Comparison of ENCODE assay signal across 1 cellular context in the genomic region with DNA sequence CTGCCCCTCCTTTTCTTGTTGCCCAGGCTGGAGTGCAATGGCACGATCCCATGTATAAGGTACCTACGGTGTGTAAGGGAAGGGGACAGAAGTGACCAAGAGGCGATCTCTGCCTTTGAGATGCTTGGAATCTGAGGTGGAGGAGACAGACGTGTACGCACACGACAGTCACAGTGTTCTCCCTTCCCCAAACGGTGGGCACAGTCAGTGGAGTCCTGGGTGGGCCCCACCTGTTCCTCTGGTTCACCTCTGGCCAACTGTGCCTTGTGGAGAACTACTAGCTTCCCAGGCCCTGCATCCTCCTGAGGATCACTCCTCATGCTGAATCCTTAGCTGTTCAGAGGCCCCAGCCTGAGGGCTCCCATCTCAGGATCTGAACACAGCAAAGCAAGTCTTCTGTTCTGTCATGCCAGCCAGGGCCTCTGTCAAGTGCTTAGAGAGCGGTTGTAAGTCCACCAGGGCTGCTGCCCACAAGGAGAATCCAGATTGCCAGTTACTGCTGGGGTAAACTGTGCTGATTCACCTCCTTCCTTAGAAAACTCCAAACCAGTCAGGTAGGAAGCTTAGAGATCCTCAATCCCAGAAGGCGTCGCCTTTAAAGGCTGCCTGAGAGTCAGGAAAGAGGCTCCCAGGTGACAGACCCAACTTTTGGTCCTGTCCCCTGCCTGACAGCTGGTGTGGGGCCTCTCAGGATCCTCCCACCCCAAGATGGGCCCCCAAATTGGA.
TF ChIP-seq lines count a peak whose summit lies in the region.

No MANE protein-coding gene starts in this region.

TF ChIP-seq in H1, 55 proteins besides CTCF, POLR2A, EP300 and RAD21:
- TF ChIP-seq NANOG (IDR thresholded peaks at IDR 0.05; ENCODE audit: insufficient read depth, low read depth, low read length, poor library complexity, severe bottlenecking) (no peak), KDM5A (IDR thresholded peaks at IDR 0.05; ENCODE audit: low read length) (no peak), CBX8 (IDR thresholded peaks at IDR 0.05; ENCODE audit: borderline replicate concordance, low read depth, low read length) (no peak), ZNF274 (IDR thresholded peaks at IDR 0.05; ENCODE audit: borderline replicate concordance, extremely low read depth, low read length) (no peak), PHF8 (conservative IDR thresholded peaks at IDR 0.05; ENCODE audit: low read depth, low read length) (no peak), EGR1 (IDR thresholded peaks at IDR 0.05; ENCODE audit: borderline replicate concordance, low read depth, low read length) (no peak), SIN3A (conservative IDR thresholded peaks at IDR 0.05 in 1 of 2, IDR thresholded peaks at IDR 0.05 in 1 of 2; ENCODE audit: low read depth in 1 of 2, low read length in 2 of 2) (no peak), SIX5 (IDR thresholded peaks at IDR 0.05; ENCODE audit: low read depth, low read length) (no peak), YY1 (IDR thresholded peaks at IDR 0.05; ENCODE audit: low read depth, low read length) (no peak), CHD1 (IDR thresholded peaks at IDR 0.05; ENCODE audit: low read depth, low read length) (no peak), FOSL1 (IDR thresholded peaks at IDR 0.05; ENCODE audit: insufficient read depth, low read depth, low read length) (no peak), SAP30 (IDR thresholded peaks at IDR 0.05; ENCODE audit: insufficient read depth, insufficient replicate concordance, low read length) (no peak), JUND (IDR thresholded peaks at IDR 0.05; ENCODE audit: low read length) (no peak), CHD2 (IDR thresholded peaks at IDR 0.05; ENCODE audit: low read length) (no peak), TEAD4 (IDR thresholded peaks at IDR 0.05; ENCODE audit: low read depth, low read length) (no peak), HDAC6 (IDR thresholded peaks at IDR 0.05; ENCODE audit: low read depth, low read length) (no peak)
- TF ChIP-seq, protein P1, sequence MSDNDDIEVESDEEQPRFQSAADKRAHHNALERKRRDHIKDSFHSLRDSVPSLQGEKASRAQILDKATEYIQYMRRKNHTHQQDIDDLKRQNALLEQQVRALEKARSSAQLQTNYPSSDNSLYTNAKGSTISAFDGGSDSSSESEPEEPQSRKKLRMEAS (IDR thresholded peaks at IDR 0.05), result no peak
- TF ChIP-seq, protein P2, sequence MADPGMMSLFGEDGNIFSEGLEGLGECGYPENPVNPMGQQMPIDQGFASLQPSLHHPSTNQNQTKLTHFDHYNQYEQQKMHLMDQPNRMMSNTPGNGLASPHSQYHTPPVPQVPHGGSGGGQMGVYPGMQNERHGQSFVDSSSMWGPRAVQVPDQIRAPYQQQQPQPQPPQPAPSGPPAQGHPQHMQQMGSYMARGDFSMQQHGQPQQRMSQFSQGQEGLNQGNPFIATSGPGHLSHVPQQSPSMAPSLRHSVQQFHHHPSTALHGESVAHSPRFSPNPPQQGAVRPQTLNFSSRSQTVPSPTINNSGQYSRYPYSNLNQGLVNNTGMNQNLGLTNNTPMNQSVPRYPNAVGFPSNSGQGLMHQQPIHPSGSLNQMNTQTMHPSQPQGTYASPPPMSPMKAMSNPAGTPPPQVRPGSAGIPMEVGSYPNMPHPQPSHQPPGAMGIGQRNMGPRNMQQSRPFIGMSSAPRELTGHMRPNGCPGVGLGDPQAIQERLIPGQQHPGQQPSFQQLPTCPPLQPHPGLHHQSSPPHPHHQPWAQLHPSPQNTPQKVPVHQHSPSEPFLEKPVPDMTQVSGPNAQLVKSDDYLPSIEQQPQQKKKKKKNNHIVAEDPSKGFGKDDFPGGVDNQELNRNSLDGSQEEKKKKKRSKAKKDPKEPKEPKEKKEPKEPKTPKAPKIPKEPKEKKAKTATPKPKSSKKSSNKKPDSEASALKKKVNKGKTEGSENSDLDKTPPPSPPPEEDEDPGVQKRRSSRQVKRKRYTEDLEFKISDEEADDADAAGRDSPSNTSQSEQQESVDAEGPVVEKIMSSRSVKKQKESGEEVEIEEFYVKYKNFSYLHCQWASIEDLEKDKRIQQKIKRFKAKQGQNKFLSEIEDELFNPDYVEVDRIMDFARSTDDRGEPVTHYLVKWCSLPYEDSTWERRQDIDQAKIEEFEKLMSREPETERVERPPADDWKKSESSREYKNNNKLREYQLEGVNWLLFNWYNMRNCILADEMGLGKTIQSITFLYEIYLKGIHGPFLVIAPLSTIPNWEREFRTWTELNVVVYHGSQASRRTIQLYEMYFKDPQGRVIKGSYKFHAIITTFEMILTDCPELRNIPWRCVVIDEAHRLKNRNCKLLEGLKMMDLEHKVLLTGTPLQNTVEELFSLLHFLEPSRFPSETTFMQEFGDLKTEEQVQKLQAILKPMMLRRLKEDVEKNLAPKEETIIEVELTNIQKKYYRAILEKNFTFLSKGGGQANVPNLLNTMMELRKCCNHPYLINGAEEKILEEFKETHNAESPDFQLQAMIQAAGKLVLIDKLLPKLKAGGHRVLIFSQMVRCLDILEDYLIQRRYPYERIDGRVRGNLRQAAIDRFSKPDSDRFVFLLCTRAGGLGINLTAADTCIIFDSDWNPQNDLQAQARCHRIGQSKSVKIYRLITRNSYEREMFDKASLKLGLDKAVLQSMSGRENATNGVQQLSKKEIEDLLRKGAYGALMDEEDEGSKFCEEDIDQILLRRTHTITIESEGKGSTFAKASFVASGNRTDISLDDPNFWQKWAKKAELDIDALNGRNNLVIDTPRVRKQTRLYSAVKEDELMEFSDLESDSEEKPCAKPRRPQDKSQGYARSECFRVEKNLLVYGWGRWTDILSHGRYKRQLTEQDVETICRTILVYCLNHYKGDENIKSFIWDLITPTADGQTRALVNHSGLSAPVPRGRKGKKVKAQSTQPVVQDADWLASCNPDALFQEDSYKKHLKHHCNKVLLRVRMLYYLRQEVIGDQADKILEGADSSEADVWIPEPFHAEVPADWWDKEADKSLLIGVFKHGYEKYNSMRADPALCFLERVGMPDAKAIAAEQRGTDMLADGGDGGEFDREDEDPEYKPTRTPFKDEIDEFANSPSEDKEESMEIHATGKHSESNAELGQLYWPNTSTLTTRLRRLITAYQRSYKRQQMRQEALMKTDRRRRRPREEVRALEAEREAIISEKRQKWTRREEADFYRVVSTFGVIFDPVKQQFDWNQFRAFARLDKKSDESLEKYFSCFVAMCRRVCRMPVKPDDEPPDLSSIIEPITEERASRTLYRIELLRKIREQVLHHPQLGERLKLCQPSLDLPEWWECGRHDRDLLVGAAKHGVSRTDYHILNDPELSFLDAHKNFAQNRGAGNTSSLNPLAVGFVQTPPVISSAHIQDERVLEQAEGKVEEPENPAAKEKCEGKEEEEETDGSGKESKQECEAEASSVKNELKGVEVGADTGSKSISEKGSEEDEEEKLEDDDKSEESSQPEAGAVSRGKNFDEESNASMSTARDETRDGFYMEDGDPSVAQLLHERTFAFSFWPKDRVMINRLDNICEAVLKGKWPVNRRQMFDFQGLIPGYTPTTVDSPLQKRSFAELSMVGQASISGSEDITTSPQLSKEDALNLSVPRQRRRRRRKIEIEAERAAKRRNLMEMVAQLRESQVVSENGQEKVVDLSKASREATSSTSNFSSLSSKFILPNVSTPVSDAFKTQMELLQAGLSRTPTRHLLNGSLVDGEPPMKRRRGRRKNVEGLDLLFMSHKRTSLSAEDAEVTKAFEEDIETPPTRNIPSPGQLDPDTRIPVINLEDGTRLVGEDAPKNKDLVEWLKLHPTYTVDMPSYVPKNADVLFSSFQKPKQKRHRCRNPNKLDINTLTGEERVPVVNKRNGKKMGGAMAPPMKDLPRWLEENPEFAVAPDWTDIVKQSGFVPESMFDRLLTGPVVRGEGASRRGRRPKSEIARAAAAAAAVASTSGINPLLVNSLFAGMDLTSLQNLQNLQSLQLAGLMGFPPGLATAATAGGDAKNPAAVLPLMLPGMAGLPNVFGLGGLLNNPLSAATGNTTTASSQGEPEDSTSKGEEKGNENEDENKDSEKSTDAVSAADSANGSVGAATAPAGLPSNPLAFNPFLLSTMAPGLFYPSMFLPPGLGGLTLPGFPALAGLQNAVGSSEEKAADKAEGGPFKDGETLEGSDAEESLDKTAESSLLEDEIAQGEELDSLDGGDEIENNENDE (IDR thresholded peaks at IDR 0.05; ENCODE audit: insufficient replicate concordance, low read length), result no peak
- TF ChIP-seq, protein P3, sequence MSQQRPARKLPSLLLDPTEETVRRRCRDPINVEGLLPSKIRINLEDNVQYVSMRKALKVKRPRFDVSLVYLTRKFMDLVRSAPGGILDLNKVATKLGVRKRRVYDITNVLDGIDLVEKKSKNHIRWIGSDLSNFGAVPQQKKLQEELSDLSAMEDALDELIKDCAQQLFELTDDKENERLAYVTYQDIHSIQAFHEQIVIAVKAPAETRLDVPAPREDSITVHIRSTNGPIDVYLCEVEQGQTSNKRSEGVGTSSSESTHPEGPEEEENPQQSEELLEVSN (IDR thresholded peaks at IDR 0.05), result no peak
